12 cellular contexts compared by ENCODE assay signal in the genomic region with DNA sequence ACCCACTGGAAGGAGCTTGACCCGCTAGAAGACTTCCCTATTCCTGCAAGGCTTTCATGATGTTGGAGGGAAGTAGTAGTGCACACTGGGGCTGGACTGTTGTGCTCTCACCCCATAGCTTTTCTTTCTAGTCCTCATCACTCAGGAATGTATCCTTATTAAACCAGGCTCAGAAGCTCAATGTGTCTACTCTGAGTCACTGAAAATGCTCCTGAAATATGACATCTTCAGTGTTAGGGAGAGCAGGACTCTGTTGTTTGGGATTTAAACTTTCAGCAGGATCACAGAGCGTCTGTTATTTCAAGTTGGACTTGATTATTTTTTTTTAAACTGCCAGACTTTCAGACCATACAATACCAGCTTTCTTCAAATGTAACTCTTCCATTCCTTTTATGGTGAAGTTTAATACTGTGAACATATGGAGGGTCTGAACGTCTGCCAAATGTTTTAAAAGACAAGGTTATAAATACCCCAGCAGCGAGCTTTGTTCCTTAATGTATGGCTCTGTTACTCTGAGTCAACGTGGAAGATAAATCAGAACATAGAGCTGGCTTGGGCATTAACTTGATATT.
DNase-seq lines count a peak whose midpoint lies in the region; ATAC-seq and TF ChIP-seq lines count a peak whose summit lies in the region.
"Had no signal": no experiment of that assay in that cellular context is flagged by ENCODE, and none has a peak within 500 bp of the region (broad histone marks: within the 10 kb centered on the region; RNA-seq: fewer than 3 reads in every experiment).

No MANE protein-coding gene starts in this region.

- H3K4me3 ChIP-seq in fibroblast of the aortic adventitia (ENCODE audit: low read depth, low read length) (no peak overlapping the region), skeletal muscle cell (ENCODE audit: low read depth, low read length) (no peak overlapping the region)
- H3K4me3 ChIP-seq: lung had no signal

- H3K9me3 Mint-ChIP-seq in type B pancreatic cell: no peaks in the 10 kb centered on the region

- no peak overlapping the region for H3K27ac Mint-ChIP-seq in type B pancreatic cell

- H3K4me3 Mint-ChIP-seq in type B pancreatic cell: no peak overlapping the region

- H3K4me1 Mint-ChIP-seq in type B pancreatic cell (ENCODE audit: unreplicated experiment): no peaks in the 10 kb centered on the region

- no peaks in the 10 kb centered on the region for H3K36me3 Mint-ChIP-seq in type B pancreatic cell

- TF ChIP-seq CTCF in fibroblast of the aortic adventitia (IDR thresholded peaks at IDR 0.05; ENCODE audit: insufficient read depth, low read length) (no peak), type B pancreatic cell (conservative IDR thresholded peaks at IDR 0.05) (no peak)

- ATAC-seq in GM21737 (IDR thresholded peaks at IDR 0.05; ENCODE audit: unreplicated experiment): no peak

- H3K27me3 Mint-ChIP-seq in type B pancreatic cell: peaks cover 3% of the 10 kb centered on the region

- peak; percentile 82 for DNase-seq in GM04504 (ENCODE audit: low read depth)
- peak; percentile 72 for DNase-seq in RKO (ENCODE audit: low spot score)
- DNase-seq in fibroblast of the aortic adventitia (ENCODE audit: low read depth): peak; percentile 77
- DNase-seq in skeletal muscle cell (ENCODE audit: low read depth): peak; percentile 93
- DNase-seq in SW480 (ENCODE audit: low spot score): no peak
- no peak for DNase-seq in type B pancreatic cell (ENCODE audit: extremely low spot score, unreplicated experiment)
- DNase-seq in mesenteric fat pad (ENCODE audit: low spot score): no peak
- DNase-seq: activated effector memory CD4-positive, alpha-beta T cell treated with anti-CD3 and anti-CD28 coated beads, Interleukin-2, amount 50 U/mL, for 16 hours; KBM-7; NCI-H774 had no signal

Comparison
In these comparisons a context has a peak if more than half of its experiments do, and no peak if none do; other contexts are left out.
1. DNase-seq: peak in GM04504 (single experiment), RKO (single experiment), fibroblast of the aortic adventitia (single experiment) and skeletal muscle cell (single experiment); none in SW480 (single experiment), type B pancreatic cell (single experiment) and mesenteric fat pad (single experiment).